1 cellular context compared by ENCODE assay signal in the genomic region with DNA sequence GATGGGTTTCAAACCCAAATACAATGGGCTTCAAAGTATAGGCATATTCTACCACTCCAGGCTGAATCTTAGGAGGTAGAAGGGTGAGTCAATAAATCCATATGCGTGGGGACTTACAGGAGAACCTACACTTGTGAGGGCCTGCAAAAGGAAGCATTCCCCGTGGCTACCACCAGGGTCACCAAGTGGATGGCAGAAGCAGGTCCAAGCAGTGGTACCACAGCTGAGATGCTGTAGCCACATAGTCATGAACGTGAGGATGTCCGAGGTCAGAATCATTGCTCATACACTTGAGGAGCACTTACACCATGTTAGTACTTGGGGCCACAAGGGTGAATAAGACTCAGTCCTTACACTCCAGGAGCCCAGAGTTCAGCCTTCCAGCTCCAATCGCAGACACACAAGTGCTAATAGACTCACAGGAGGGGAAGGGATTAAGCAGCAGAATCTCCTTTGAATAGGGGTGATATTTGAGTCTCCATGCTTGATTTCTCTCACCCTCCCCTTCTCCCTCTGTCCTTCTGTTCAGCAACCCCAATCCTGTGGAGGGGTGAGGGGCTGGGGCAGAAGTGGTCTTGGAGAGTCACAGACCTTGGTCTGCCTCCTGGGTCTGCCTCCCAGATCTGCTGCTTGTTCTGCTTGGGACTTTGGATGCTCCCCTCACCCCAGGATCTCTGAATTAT.
TF ChIP-seq lines count a peak whose summit lies in the region.

No MANE protein-coding gene starts in this region.

TF ChIP-seq in K562, 482 proteins besides CTCF, POLR2A, EP300 and RAD21:
- TF ChIP-seq ZNF785 (CRISPR knock-in tag; IDR thresholded peaks at IDR 0.05) (no peak), BRF1 (IDR thresholded peaks at IDR 0.05; ENCODE audit: borderline replicate concordance, extremely low read depth, insufficient read length) (no peak), MAZ (CRISPR knock-in tag; conservative IDR thresholded peaks at IDR 0.05 in 1 of 2, IDR thresholded peaks at IDR 0.05 in 1 of 2) (no peak), ZNF507 (tag; conservative IDR thresholded peaks at IDR 0.05) (no peak), ZNF436 (CRISPR knock-in tag; IDR thresholded peaks at IDR 0.05) (no peak), ELF2 (CRISPR knock-in tag; IDR thresholded peaks at IDR 0.05) (no peak)
- TF ChIP-seq, protein P1, sequence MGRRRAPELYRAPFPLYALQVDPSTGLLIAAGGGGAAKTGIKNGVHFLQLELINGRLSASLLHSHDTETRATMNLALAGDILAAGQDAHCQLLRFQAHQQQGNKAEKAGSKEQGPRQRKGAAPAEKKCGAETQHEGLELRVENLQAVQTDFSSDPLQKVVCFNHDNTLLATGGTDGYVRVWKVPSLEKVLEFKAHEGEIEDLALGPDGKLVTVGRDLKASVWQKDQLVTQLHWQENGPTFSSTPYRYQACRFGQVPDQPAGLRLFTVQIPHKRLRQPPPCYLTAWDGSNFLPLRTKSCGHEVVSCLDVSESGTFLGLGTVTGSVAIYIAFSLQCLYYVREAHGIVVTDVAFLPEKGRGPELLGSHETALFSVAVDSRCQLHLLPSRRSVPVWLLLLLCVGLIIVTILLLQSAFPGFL (CRISPR knock-in tag; IDR thresholded peaks at IDR 0.05), result no peak
